In the genomic region with DNA sequence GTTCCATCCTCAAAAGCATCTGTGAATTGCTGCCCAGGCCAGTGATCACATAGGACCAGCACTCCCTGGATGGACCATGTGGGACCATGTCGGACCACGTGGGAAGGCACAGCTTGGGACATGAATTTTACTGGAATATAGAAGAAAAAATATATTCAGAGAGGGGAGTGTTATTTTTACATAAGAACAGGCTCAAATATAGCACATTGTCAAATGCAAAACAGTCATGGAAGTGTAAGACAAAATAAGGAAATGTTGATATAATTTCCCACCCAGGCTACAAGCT, we compare ENCODE assay signal across 2 cellular contexts.
TF ChIP-seq lines count a peak whose summit lies in the region.

No MANE protein-coding gene starts in this region.

TF ChIP-seq in HepG2, 621 proteins besides CTCF, POLR2A, EP300 and RAD21:
- TF ChIP-seq PAF1 (CRISPR knock-in tag; IDR thresholded peaks at IDR 0.05) (no peak), MNT (IDR thresholded peaks at IDR 0.05) (peak; percentile 95), PCBP2 (optimal IDR thresholded peaks at IDR 0.05; ENCODE audit: low read depth, low read length, poor library complexity, severe bottlenecking) (no peak), ZNF792 (CRISPR knock-in tag; IDR thresholded peaks at IDR 0.05) (no peak)

TF ChIP-seq in IMR-90, 13 proteins besides CTCF, POLR2A, EP300 and RAD21:
- TF ChIP-seq USF2 (IDR thresholded peaks at IDR 0.05; ENCODE audit: low read depth, low read length) = no peak
- no peak for TF ChIP-seq SMC3 (IDR thresholded peaks at IDR 0.05; ENCODE audit: low read depth, low read length)
- no peak for TF ChIP-seq MXI1 (IDR thresholded peaks at IDR 0.05; ENCODE audit: borderline replicate concordance, low read depth, low read length)
- no peak for TF ChIP-seq FOS (IDR thresholded peaks at IDR 0.05; ENCODE audit: low read depth, low read length)
- no peak for TF ChIP-seq MAFK (IDR thresholded peaks at IDR 0.05; ENCODE audit: low read depth, low read length)
- TF ChIP-seq MAZ (IDR thresholded peaks at IDR 0.05; ENCODE audit: borderline replicate concordance, low read depth, low read length) = no peak
- TF ChIP-seq, protein P1, sequence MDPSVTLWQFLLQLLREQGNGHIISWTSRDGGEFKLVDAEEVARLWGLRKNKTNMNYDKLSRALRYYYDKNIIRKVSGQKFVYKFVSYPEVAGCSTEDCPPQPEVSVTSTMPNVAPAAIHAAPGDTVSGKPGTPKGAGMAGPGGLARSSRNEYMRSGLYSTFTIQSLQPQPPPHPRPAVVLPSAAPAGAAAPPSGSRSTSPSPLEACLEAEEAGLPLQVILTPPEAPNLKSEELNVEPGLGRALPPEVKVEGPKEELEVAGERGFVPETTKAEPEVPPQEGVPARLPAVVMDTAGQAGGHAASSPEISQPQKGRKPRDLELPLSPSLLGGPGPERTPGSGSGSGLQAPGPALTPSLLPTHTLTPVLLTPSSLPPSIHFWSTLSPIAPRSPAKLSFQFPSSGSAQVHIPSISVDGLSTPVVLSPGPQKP (IDR thresholded peaks at IDR 0.05; ENCODE audit: borderline replicate concordance, low read depth, low read length) = no peak
- no peak for TF ChIP-seq NFE2L2 (IDR thresholded peaks at IDR 0.05; ENCODE audit: low read depth, low read length)
- TF ChIP-seq BHLHE40 (IDR thresholded peaks at IDR 0.05; ENCODE audit: low read depth, low read length) = no peak
- no peak for TF ChIP-seq CEBPB (IDR thresholded peaks at IDR 0.05; ENCODE audit: low read depth, low read length)
- TF ChIP-seq RCOR1 (IDR thresholded peaks at IDR 0.05; ENCODE audit: insufficient replicate concordance, low read length) = no peak
TF ChIP-seq in IMR-90: peak in this region for 0.
